2 cellular contexts compared by ENCODE assay signal in the genomic region with DNA sequence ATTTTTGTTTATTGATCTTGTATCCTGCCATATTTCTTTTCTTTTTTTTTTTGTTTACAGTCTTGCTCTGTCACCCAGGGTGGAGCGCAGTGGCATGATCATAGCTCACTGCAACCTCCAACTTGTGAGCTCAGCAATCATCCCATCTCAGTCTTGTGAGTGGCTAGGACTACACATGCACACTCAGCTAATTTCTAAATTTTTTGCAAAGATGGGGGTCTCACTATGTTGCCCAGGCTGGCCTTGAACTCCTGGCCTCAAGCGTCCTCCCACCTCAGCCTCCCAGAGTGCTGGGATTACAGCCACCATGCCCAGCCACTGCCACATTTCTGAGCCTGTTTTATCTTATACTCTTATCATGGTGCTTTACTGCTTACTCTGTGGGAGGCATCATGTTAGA.
A peak's percentile ranks its signal among the peaks of the same experiment; 100 is the strongest.
TF ChIP-seq lines count a peak whose summit lies in the region.

No MANE protein-coding gene starts in this region.

TF ChIP-seq in HepG2, 621 proteins besides CTCF, POLR2A, EP300 and RAD21:
- no peak for TF ChIP-seq TEAD3 (CRISPR knock-in tag; optimal IDR thresholded peaks at IDR 0.05; ENCODE audit: borderline replicate concordance)
- TF ChIP-seq, protein P1, sequence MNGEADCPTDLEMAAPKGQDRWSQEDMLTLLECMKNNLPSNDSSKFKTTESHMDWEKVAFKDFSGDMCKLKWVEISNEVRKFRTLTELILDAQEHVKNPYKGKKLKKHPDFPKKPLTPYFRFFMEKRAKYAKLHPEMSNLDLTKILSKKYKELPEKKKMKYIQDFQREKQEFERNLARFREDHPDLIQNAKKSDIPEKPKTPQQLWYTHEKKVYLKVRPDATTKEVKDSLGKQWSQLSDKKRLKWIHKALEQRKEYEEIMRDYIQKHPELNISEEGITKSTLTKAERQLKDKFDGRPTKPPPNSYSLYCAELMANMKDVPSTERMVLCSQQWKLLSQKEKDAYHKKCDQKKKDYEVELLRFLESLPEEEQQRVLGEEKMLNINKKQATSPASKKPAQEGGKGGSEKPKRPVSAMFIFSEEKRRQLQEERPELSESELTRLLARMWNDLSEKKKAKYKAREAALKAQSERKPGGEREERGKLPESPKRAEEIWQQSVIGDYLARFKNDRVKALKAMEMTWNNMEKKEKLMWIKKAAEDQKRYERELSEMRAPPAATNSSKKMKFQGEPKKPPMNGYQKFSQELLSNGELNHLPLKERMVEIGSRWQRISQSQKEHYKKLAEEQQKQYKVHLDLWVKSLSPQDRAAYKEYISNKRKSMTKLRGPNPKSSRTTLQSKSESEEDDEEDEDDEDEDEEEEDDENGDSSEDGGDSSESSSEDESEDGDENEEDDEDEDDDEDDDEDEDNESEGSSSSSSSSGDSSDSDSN (CRISPR knock-in tag; IDR thresholded peaks at IDR 0.05), result no peak
- peak; percentile 11 to 44; a peak in 2 of 4 replicates for TF ChIP-seq MAFK (conservative IDR thresholded peaks at IDR 0.05 in 1 of 2, IDR thresholded peaks at IDR 0.05 in 1 of 2; ENCODE audit: low read length in 2 of 2)
- TF ChIP-seq MIER3 (CRISPR knock-in tag; IDR thresholded peaks at IDR 0.05; ENCODE audit: borderline replicate concordance), result no peak
- TF ChIP-seq MAFF (IDR thresholded peaks at IDR 0.05; ENCODE audit: low read depth, low read length), result 0 out of 2 replicates have a peak, but pooled peaks have one; percentile 16

TF ChIP-seq in K562, 482 proteins besides CTCF, POLR2A, EP300 and RAD21:
- TF ChIP-seq MAFG (tag; conservative IDR thresholded peaks at IDR 0.05), result peak; percentile 41; the same call in 1 of the 2 replicates
- no peak for TF ChIP-seq ZNF764 (CRISPR knock-in tag; IDR thresholded peaks at IDR 0.05; ENCODE audit: low read depth)
- TF ChIP-seq C11orf30 (IDR thresholded peaks at IDR 0.05; ENCODE audit: low read depth), result peak; percentile 30; the same call in 1 of the 2 replicates
- TF ChIP-seq ZNF316 (IDR thresholded peaks at IDR 0.05), result peak; percentile 61
